8 cellular contexts compared by ENCODE assay signal in genomic region chr6:27823714-27824247, GRCh38.
DNase-seq lines count a peak whose midpoint lies in the region; ATAC-seq, FAIRE-seq and TF ChIP-seq lines count a peak whose summit lies in the region.
"Not testable (repeated sequence)": the region's sequence is repeated elsewhere in the genome, so short reads cannot be mapped to it uniquely, and the experiment has no call there.

No MANE protein-coding gene starts in this region.

- H3K4me1 Mint-ChIP-seq in neural crest cell = peaks cover 41% of the 10 kb centered on the region
- H3K4me1 Mint-ChIP-seq in type B pancreatic cell (ENCODE audit: unreplicated experiment) = not testable (repeated sequence)

- H3K36me3 Mint-ChIP-seq in neural crest cell (ENCODE audit: low read depth) = peaks cover 12% of the 10 kb centered on the region
- not testable (repeated sequence) for H3K36me3 Mint-ChIP-seq in type B pancreatic cell

- not testable (repeated sequence) for H3K9me3 ChIP-seq in MG63; SJCRH30 (replicated peaks)

- not testable (repeated sequence) for DNase-seq in GM12891 (ENCODE audit: insufficient read length, low spot score)
- DNase-seq in MG63 = peak; percentile 94
- DNase-seq in SJCRH30 = peak; percentile 76
- DNase-seq in activated gamma-delta T cell treated with Interleukin-2 at 50 U/mL for 16 hours = peak; percentile 45
- peak; percentile 53 for DNase-seq in fibroblast of the aortic adventitia (ENCODE audit: low read depth)
- DNase-seq in neural crest cell (ENCODE audit: low read depth, low spot score) = peak; percentile 76
- peak; percentile 82 for DNase-seq in type B pancreatic cell (ENCODE audit: extremely low spot score, unreplicated experiment)

- H3K4me1 ChIP-seq in SJCRH30 = not testable (repeated sequence)

- H3K4me3 Mint-ChIP-seq in neural crest cell (peak overlapping the region; percentile 98), type B pancreatic cell (peak overlapping the region; percentile 91)

- peak; percentile 53 for ATAC-seq in HG02623 (IDR thresholded peaks at IDR 0.05; ENCODE audit: unreplicated experiment)

- H3K27me3 ChIP-seq in MG63, SJCRH30: not testable (repeated sequence)

- peak; percentile 99 for FAIRE-seq in GM12891 (lab: Jason Lieb, UNC)

- TF ChIP-seq POLR2A in GM12891 (IDR thresholded peaks at IDR 0.05; ENCODE audit: low read depth, low read length) = not testable (repeated sequence)

- H3K27ac Mint-ChIP-seq in neural crest cell (ENCODE audit: unreplicated experiment) (peak overlapping the region; percentile 93), type B pancreatic cell (peak overlapping the region; percentile 93)

- H3K36me3 ChIP-seq in MG63, SJCRH30: not testable (repeated sequence)

- not testable (repeated sequence) for TF ChIP-seq CTCF in fibroblast of the aortic adventitia (IDR thresholded peaks at IDR 0.05; ENCODE audit: insufficient read depth, low read length); neural crest cell (conservative IDR thresholded peaks at IDR 0.05); type B pancreatic cell (conservative IDR thresholded peaks at IDR 0.05)

- H3K9me3 Mint-ChIP-seq in neural crest cell, type B pancreatic cell: not testable (repeated sequence)

- peak overlapping the region; percentile 87 for H3K4me3 ChIP-seq in MG63
- H3K4me3 ChIP-seq in SJCRH30 = peak overlapping the region; percentile 90
- peak overlapping the region; percentile 51 for H3K4me3 ChIP-seq in fibroblast of the aortic adventitia (ENCODE audit: low read depth, low read length)

- H3K27ac ChIP-seq in SJCRH30 = peak overlapping the region; percentile 92

- H3K27me3 Mint-ChIP-seq in neural crest cell (ENCODE audit: low read depth) = peaks cover 18% of the 10 kb centered on the region
- H3K27me3 Mint-ChIP-seq in type B pancreatic cell = not testable (repeated sequence)
